In genomic region chr13:113161433-113161832, GRCh38 we compare ENCODE assay signal across 1 cellular context.
A peak's percentile ranks its signal among the peaks of the same experiment; 100 is the strongest.
TF ChIP-seq lines count a peak whose summit lies in the region.

No MANE protein-coding gene starts in this region.

TF ChIP-seq in H1, 55 proteins besides CTCF, POLR2A, EP300 and RAD21:
- TF ChIP-seq E2F6 (IDR thresholded peaks at IDR 0.05): 0 out of 2 replicates have a peak, but pooled peaks have one; percentile 44
- TF ChIP-seq SP2 (IDR thresholded peaks at IDR 0.05; ENCODE audit: low read length): no peak
